In the genomic region with DNA sequence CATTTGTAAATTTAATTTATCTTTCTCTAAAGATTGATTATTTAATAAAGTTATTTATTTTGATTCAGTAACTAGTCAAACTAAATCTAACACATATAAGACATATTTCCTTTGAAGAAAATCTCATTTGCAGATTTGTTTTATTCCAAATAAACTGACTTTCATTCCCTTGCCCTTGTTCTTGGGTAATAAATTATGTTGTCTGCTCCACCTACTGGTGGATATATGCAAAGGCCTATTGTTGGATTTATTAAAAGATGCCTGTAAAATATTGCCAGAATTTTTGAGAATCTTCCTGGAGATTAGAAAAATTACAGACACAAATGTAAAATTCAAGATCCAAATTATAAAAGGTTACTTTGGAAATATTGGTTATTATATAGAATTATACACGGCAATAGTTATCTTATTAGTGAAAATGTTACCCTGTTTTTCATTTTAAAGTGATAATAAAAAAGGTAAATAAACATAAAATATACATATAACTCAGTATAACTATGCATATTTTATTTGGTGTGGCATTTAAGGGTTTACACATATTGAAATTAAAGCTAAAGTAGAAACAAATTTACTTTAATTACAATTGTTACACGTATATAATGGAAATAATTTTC, we compare ENCODE assay signal across 8 cellular contexts.
A peak's percentile ranks its signal among the peaks of the same experiment; 100 is the strongest.
DNase-seq lines count a peak whose midpoint lies in the region; ATAC-seq and TF ChIP-seq lines count a peak whose summit lies in the region.

No MANE protein-coding gene starts in this region.

- TF ChIP-seq CTCF in RWPE2 (IDR thresholded peaks at IDR 0.05; ENCODE audit: poor library complexity, severe bottlenecking) (peak; percentile 74), fibroblast of the aortic adventitia (IDR thresholded peaks at IDR 0.05; ENCODE audit: insufficient read depth, low read length) (peak; percentile 79), testis (IDR thresholded peaks at IDR 0.05) (peak in 2 of 3 experiments; percentile 41 to 68)

- H3K27me3 ChIP-seq in RWPE2 (ENCODE audit: insufficient read depth, poor library complexity, severe bottlenecking) (no peaks in the 10 kb centered on the region), testis (no peaks in the 10 kb centered on the region)

- H3K4me1 ChIP-seq in RWPE2 (ENCODE audit: insufficient read depth, poor library complexity, severe bottlenecking) = no peaks in the 10 kb centered on the region
- no peaks in the 10 kb centered on the region for H3K4me1 ChIP-seq in testis

- H3K9me3 ChIP-seq in RWPE2 (ENCODE audit: severe bottlenecking) = no peaks in the 10 kb centered on the region
- H3K9me3 ChIP-seq in testis = no peaks in the 10 kb centered on the region

- ATAC-seq in RWPE2 (ENCODE audit: low read depth) = no peak

- no peak overlapping the region for H3K4me3 ChIP-seq in RWPE2 (ENCODE audit: severe bottlenecking)
- no peak overlapping the region for H3K4me3 ChIP-seq in fibroblast of the aortic adventitia (ENCODE audit: low read depth, low read length)
- no peak overlapping the region for H3K4me3 ChIP-seq in testis

- in situ Hi-C loops in KBM-7 (cut with MboI; ENCODE audit: low pct_unique_long_range_greater_than_20kb, low sequenced_read_pairs) = no loop called here

- no peaks in the 10 kb centered on the region for H3K36me3 ChIP-seq in RWPE2 (ENCODE audit: low read depth)
- no peaks in the 10 kb centered on the region for H3K36me3 ChIP-seq in testis (ENCODE audit: low read depth, missing control alignments)

- H3K27ac ChIP-seq in RWPE2 (ENCODE audit: poor library complexity, severe bottlenecking) = no peak overlapping the region
- no peak overlapping the region for H3K27ac ChIP-seq in testis

- DNase-seq in DMS153 treated with DMSO at 0.1 percent for 48 hours (lab: John Stamatoyannopoulos, UW; ENCODE audit: unreplicated experiment) (peak; percentile 26), DMS153 (lab: John Stamatoyannopoulos, UW) (no peak), KBM-7 (peak; percentile 34), RWPE2 (ENCODE audit: low spot score) (no peak), fibroblast of the aortic adventitia (ENCODE audit: low read depth) (peak; percentile 59), testis (no peak), iPS-NIHi7 (ENCODE audit: extremely low spot score) (no peak)
- DNase-seq in NK-92 treated with Interleukin-12 subunit alpha and Interleukin-12 subunit beta, amount 100 ng/mL, for 24 hours (lab: John Stamatoyannopoulos, UW) = no peak

- intact Hi-C loops in testis (cut with DNase I; ENCODE audit: low total_unique reads) = no loop called here

- no peak for TF ChIP-seq POLR2A in testis (IDR thresholded peaks at IDR 0.05)

- 72 to 76% methylated on average over 2 of the region's 2 CpGs for WGBS in testis, 2 donors

Comparison
In these comparisons a context has a peak if more than half of its experiments do, and no peak if none do; other contexts are left out.
1. DNase-seq: peak in DMS153 treated with DMSO at 0.1 percent for 48 hours (single experiment), KBM-7 (single experiment) and fibroblast of the aortic adventitia (single experiment); none in DMS153 (single experiment), RWPE2 (single experiment), testis (single experiment), NK-92 treated with Interleukin-12 subunit alpha and Interleukin-12 subunit beta, amount 100 ng/mL, for 24 hours (single experiment) and iPS-NIHi7 (single experiment).
2. Peak in every context shown above with its lines, with median percentiles within 50 percentile points of each other: CTCF ChIP-seq.